Comparison of ENCODE assay signal across 13 cellular contexts in genomic region chr5:150399158-150400019, GRCh38. TPM values are rescaled to one million over a fixed set of nuclear protein-coding genes. Genes with fewer than 3 reads are reported as not detected.
A peak's percentile ranks its signal among the peaks of the same experiment; 100 is the strongest.
DNase-seq lines count a peak whose midpoint lies in the region; ATAC-seq and TF ChIP-seq lines count a peak whose summit lies in the region.
"Had no signal": no experiment of that assay in that cellular context is flagged by ENCODE, and none has a peak within 500 bp of the region (broad histone marks: within the 10 kb centered on the region; RNA-seq: fewer than 3 reads in every experiment).

No MANE protein-coding gene starts in this region.

- DNase-seq in EH (ENCODE audit: low read depth) (peak; percentile 72), germinal center (ENCODE audit: low spot score) (peak; percentile 72), omental fat pad (ENCODE audit: low spot score) (no peak), midbrain (lab: John Stamatoyannopoulos, UW) (no peak)
- DNase-seq in stimulated activated CD4-positive, alpha-beta T cell treated with anti-CD3 and anti-CD28 coated beads, Interleukin-1b, Interleukin-23, amount 100 ng/mL, for 48 hours: no peak
- DNase-seq in activated CD8-positive, alpha-beta memory T cell treated with anti-CD3 and anti-CD28 coated beads, Interleukin-2, amount 50 U/mL, for 4 hours: no peak
- DNase-seq: activated CD8-positive, alpha-beta memory T cell treated with anti-CD3 and anti-CD28 coated beads, Interleukin-2, amount 50 U/mL, for 48 hours; DND-41; dorsolateral prefrontal cortex; NCI-H1436 treated with DMSO at 0.1 percent for 48 hours; Right ventricle myocardium superior had no signal

- no peak for TF ChIP-seq CTCF in omental fat pad (IDR thresholded peaks at IDR 0.05)

- ATAC-seq in GM19463 (IDR thresholded peaks at IDR 0.05; ENCODE audit: unreplicated experiment) (peak; percentile 21), HG03442 (IDR thresholded peaks at IDR 0.05; ENCODE audit: unreplicated experiment) (peak; percentile 9), omental fat pad (ENCODE audit: low FRiP score) (no peak)

RNA-seq across cellular contexts. Expression of gene CD74, which starts 13.3 kb away (rescaled TPM):
- 100 to 1,000 TPM; 188 to 705 (median 639) TPM for total RNA-seq in omental fat pad

RNA-seq across cellular contexts. Expression of gene TCOF1, which starts 41.9 kb away (rescaled TPM):
- total RNA-seq in omental fat pad: 10 to 100 TPM; 17.5 to 36.5 (median 20.3) TPM

RNA-seq across cellular contexts. Expression of gene RPS14, which starts 50.1 kb away (rescaled TPM):
- total RNA-seq in omental fat pad: 1,000 to 10,000 TPM; 2,241 to 3,327 (median 3,027) TPM

Comparison
In these comparisons a context has a peak if more than half of its experiments do, and no peak if none do; other contexts are left out.
1. DNase-seq: peak in EH (single experiment) and germinal center (single experiment); none in stimulated activated CD4-positive, alpha-beta T cell treated with anti-CD3 and anti-CD28 coated beads, Interleukin-1b, Interleukin-23, amount 100 ng/mL, for 48 hours (single experiment), omental fat pad (single experiment), activated CD8-positive, alpha-beta memory T cell treated with anti-CD3 and anti-CD28 coated beads, Interleukin-2, amount 50 U/mL, for 4 hours (single experiment) and midbrain (single experiment).